In the genomic region with DNA sequence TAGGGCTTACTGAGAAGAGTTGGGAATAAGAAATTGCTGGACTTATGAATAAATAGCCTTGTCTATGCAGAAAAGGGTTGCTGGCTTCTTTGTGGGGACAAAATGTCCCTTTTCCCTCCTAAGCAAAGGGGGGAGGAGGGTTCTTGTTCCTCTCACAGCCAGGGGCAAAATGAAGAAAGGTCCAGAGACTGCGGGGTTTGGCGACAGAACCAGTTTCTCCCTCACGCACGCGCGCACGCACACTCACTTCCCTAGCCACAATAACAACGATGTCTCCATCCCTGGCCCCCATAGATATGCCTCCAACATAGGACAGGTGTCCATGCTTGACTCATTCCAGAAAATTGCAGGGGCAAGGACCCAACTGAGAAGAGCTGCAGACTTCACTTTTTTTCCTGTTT, we compare ENCODE assay signal across 8 cellular contexts. TPM values are rescaled to one million over a fixed set of nuclear protein-coding genes. Genes with fewer than 3 reads are reported as not detected.
DNase-seq lines count a peak whose midpoint lies in the region; ATAC-seq, FAIRE-seq and TF ChIP-seq lines count a peak whose summit lies in the region.

No MANE protein-coding gene starts in this region.

- peaks cover 20% of the 10 kb centered on the region for H3K27me3 ChIP-seq in GM23338 (ENCODE audit: insufficient read depth)
- no peaks in the 10 kb centered on the region for H3K27me3 ChIP-seq in adrenal gland
- no peaks in the 10 kb centered on the region for H3K27me3 ChIP-seq in skeletal muscle satellite cell (ENCODE audit: control insufficient read depth, insufficient read depth, low read length)

- H3K27me3 Mint-ChIP-seq in GM23338 (ENCODE audit: insufficient read depth, low read depth, poor library complexity): peaks cover 20% of the 10 kb centered on the region

- WGBS in adrenal gland, 4 donors: 28 to 64% (median 56%) methylated on average over 2 to 8 of the region's 8 CpGs

- H3K9me3 ChIP-seq in adrenal gland (replicated peaks in 1 of 3) (no peaks in the 10 kb centered on the region), kidney (ENCODE audit: control insufficient read depth in 1 of 2, low read length in 2 of 2) (no peaks in the 10 kb centered on the region), skeletal muscle satellite cell (replicated peaks; ENCODE audit: low read length) (no peaks in the 10 kb centered on the region)

- no peak for FAIRE-seq in kidney (lab: Jason Lieb, UNC)

- TF ChIP-seq POLR2A in adrenal gland (IDR thresholded peaks at IDR 0.05): no peak

- no peak overlapping the region for H2AFZ ChIP-seq in GM23338

- peaks cover 73% of the 10 kb centered on the region for H3K79me2 ChIP-seq in GM23338 (replicated peaks; ENCODE audit: insufficient read depth)

- H3K36me3 Mint-ChIP-seq in GM23338 (ENCODE audit: low read depth): no peaks in the 10 kb centered on the region

- DNase-seq in GM23338 (ENCODE audit: low spot score) (peak; percentile 33), adrenal gland (no peak), kidney (no peak), islet precursor cell (no peak), NCI-H2171 (lab: John Stamatoyannopoulos, UW) (no peak)

- ATAC-seq in GM23338: no peak
- ATAC-seq in HG03442 (IDR thresholded peaks at IDR 0.05; ENCODE audit: unreplicated experiment): no peak
- ATAC-seq in HG03039 (IDR thresholded peaks at IDR 0.05; ENCODE audit: unreplicated experiment): no peak

- peaks cover 54% of the 10 kb centered on the region for H3K4me1 Mint-ChIP-seq in GM23338

- H3K27ac Mint-ChIP-seq in GM23338: no peak overlapping the region

- H3K4me3 Mint-ChIP-seq in GM23338: peak overlapping the region; percentile 92

- H3K4me2 ChIP-seq in GM23338 (peak overlapping the region; percentile 99), skeletal muscle satellite cell (ENCODE audit: low read length) (peak overlapping the region; percentile 98)

- TF ChIP-seq CTCF in GM23338 (conservative IDR thresholded peaks at IDR 0.05; ENCODE audit: low read depth in 2 of 2): no peak
- TF ChIP-seq CTCF in adrenal gland (IDR thresholded peaks at IDR 0.05): no peak
- no peak for TF ChIP-seq CTCF in kidney (IDR thresholded peaks at IDR 0.05; ENCODE audit: borderline replicate concordance, extremely low read depth, insufficient read depth)

- no peak overlapping the region for H3K27ac ChIP-seq in GM23338 (ENCODE audit: low read depth)
- peak overlapping the region in 3 of 5 donors; percentile 91 to 99 (median 95) for H3K27ac ChIP-seq in adrenal gland
- H3K27ac ChIP-seq in kidney (ENCODE audit: low read depth in 2 of 2, low read length in 2 of 2): peak overlapping the region; percentile 90 to 92

- H3K9ac ChIP-seq in kidney (ENCODE audit: low read length in 2 of 2) (peak overlapping the region; percentile 71 to 98), skeletal muscle satellite cell (ENCODE audit: low read depth, low read length) (peak overlapping the region; percentile 91)

- intact Hi-C loops in adrenal gland (cut with DNase I) (loop anchor here (5.0 kb wide), 2 partner anchors 120 to 125 kb away; no protein-coding TSS in a partner anchor), kidney (cut with DNase I) (loop anchor here (10.0 kb wide), 2 partner anchors 73 to 123 kb away; no protein-coding TSS in a partner anchor)

- H3K4me3 ChIP-seq in GM23338 (peak overlapping the region; percentile 90), adrenal gland (peak overlapping the region in 1 of 4 donors; percentile 99), kidney (ENCODE audit: low read length in 2 of 2) (peak overlapping the region; percentile 73 to 83), skeletal muscle satellite cell (ENCODE audit: low read length) (peak overlapping the region; percentile 96)

- peaks cover 8% of the 10 kb centered on the region; the same call in 1 of the 2 replicates for H3F3A ChIP-seq in GM23338 (replicated peaks; ENCODE audit: low read depth)

- peaks cover 37% of the 10 kb centered on the region for H3K4me1 ChIP-seq in GM23338 (ENCODE audit: insufficient read depth)
- H3K4me1 ChIP-seq in adrenal gland (replicated peaks in 1 of 2): peaks cover 46 to 65% of the 10 kb centered on the region in 2 donors
- peaks cover 49 to 57% of the 10 kb centered on the region in 2 donors for H3K4me1 ChIP-seq in kidney (ENCODE audit: control insufficient read depth in 1 of 2, insufficient read depth in 1 of 2, low read depth in 1 of 2, low read length in 2 of 2)
- H3K4me1 ChIP-seq in skeletal muscle satellite cell (ENCODE audit: control insufficient read depth, insufficient read depth, low read length): peaks cover 53% of the 10 kb centered on the region

- no peaks in the 10 kb centered on the region for H3K36me3 ChIP-seq in GM23338 (ENCODE audit: insufficient read depth)
- no peaks in the 10 kb centered on the region for H3K36me3 ChIP-seq in adrenal gland (replicated peaks in 1 of 2)
- H3K36me3 ChIP-seq in kidney (ENCODE audit: control insufficient read depth in 1 of 2, insufficient read depth in 2 of 2, low read length in 2 of 2): no peaks in the 10 kb centered on the region
- H3K36me3 ChIP-seq in skeletal muscle satellite cell (ENCODE audit: insufficient read depth, low read length): no peaks in the 10 kb centered on the region

- H3K9me3 Mint-ChIP-seq in GM23338: no peaks in the 10 kb centered on the region

- H3K9me2 ChIP-seq in GM23338 (ENCODE audit: insufficient read depth): no peaks in the 10 kb centered on the region

- H4K20me1 ChIP-seq in GM23338 (replicated peaks; ENCODE audit: insufficient read depth): peaks cover 21% of the 10 kb centered on the region

TF ChIP-seq in GM23338, 12 proteins besides CTCF, POLR2A, EP300 and RAD21 (continues in another document):
- TF ChIP-seq STAT1 (IDR thresholded peaks at IDR 0.05; ENCODE audit: unreplicated experiment) (no peak), JUNB (IDR thresholded peaks at IDR 0.05; ENCODE audit: unreplicated experiment) (no peak), ZNF114 (CRISPR knock-in tag; IDR thresholded peaks at IDR 0.05) (no peak), EZH2phosphoT487 (IDR thresholded peaks at IDR 0.05; ENCODE audit: unreplicated experiment) (no peak), ZNF331 (CRISPR knock-in tag; IDR thresholded peaks at IDR 0.05; ENCODE audit: low read depth) (no peak), NANOG (IDR thresholded peaks at IDR 0.05; ENCODE audit: borderline replicate concordance) (no peak), CREB1 (CRISPR knock-in tag; IDR thresholded peaks at IDR 0.05; ENCODE audit: low read depth) (no peak)
- TF ChIP-seq, protein P1, sequence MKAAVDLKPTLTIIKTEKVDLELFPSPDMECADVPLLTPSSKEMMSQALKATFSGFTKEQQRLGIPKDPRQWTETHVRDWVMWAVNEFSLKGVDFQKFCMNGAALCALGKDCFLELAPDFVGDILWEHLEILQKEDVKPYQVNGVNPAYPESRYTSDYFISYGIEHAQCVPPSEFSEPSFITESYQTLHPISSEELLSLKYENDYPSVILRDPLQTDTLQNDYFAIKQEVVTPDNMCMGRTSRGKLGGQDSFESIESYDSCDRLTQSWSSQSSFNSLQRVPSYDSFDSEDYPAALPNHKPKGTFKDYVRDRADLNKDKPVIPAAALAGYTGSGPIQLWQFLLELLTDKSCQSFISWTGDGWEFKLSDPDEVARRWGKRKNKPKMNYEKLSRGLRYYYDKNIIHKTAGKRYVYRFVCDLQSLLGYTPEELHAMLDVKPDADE (IDR thresholded peaks at IDR 0.05): no peak

RNA-seq across cellular contexts. Expression of a gene that starts 3.3 kb away (rescaled TPM):
- 25.9 and 30.9 TPM in 2 replicates for total RNA-seq in GM23338 (2014; rRNA removed; shearing (Covaris generic))
- polyA plus RNA-seq in GM23338 (2016; fragmentation: Nextera tagmentation; extraction: Ambion mirVana) (9.2 and 9.4 TPM in 2 replicates), adrenal gland (100 to 1,000 TPM in 1 of 3 donors, 10 to 100 TPM in 2; 17.9 to 109 (median 32.2) TPM), kidney (ENCODE audit: insufficient read depth, low read depth, low replicate concordance) (14.2 TPM)
- total RNA-seq in adrenal gland (100 to 1,000 TPM in 1 of 8 donors, 10 to 100 TPM in 7; 47.9 to 113 (median 58.7) TPM), kidney (97.6 TPM)
- 19.0 and 20.1 TPM in 2 replicates for total RNA-seq in skeletal muscle satellite cell (2012; rRNA removed)
